In the genomic region with DNA sequence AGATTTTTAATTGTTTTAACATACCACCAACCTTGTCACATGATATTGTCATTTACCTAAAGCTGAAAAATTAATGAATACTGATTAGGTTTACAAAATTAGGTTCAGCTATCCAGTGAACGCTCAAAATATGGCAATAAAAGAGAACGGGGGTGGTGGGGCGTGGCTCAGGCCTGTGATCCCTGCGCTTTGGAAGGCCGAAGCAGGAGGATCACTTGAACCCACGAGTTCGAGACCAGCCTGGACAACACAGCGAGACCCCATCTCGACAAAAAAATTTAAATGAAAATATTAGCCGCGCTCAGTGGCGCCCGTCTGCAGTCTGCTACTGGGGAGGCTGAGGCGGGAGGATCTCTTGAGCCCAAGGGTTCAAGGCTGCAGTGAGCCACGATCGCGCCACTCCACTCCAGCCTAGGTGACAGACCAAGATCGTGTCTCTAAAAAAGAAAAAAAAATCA, we compare ENCODE assay signal across 8 cellular contexts. TPM values are rescaled to one million over a fixed set of nuclear protein-coding genes. Genes with fewer than 3 reads are reported as not detected.
DNase-seq lines count a peak whose midpoint lies in the region; ATAC-seq, FAIRE-seq and TF ChIP-seq lines count a peak whose summit lies in the region.

No MANE protein-coding gene starts in this region.

- H3K27me3 ChIP-seq in OCI-LY1 (ENCODE audit: insufficient read depth, low read length) (no peaks in the 10 kb centered on the region; the same call in 1 of the 2 replicates), endothelial cell of umbilical vein (ENCODE audit: control insufficient read depth in 2 of 2, insufficient read depth in 2 of 2, low read length in 2 of 2) (no peaks in the 10 kb centered on the region), ovary (no peaks in the 10 kb centered on the region)

- H3K4me1 ChIP-seq in OCI-LY1 (ENCODE audit: insufficient read depth, low read length, severe bottlenecking) (peaks cover 29% of the 10 kb centered on the region), endothelial cell of umbilical vein (ENCODE audit: control insufficient read depth, extremely low read depth, insufficient read depth, low read length) (peaks cover 10% of the 10 kb centered on the region), ovary (ENCODE audit: insufficient read depth) (no peaks in the 10 kb centered on the region)

- H3K27ac Mint-ChIP-seq in Calu3 (ENCODE audit: unreplicated experiment): peak overlapping the region; percentile 99

- H3K4me3 ChIP-seq in OCI-LY1 (ENCODE audit: low read depth, low read length, poor library complexity, severe bottlenecking) (peak overlapping the region; percentile 86), endothelial cell of umbilical vein (replicated peaks in 1 of 3; ENCODE audit: insufficient read depth in 1 of 3, low read depth in 1 of 3, low read length in 3 of 3) (peak overlapping the region in 2 of 3 experiments; percentile 58 to 96), ovary (peak overlapping the region; percentile 63)

- no peaks in the 10 kb centered on the region for H3K4me1 Mint-ChIP-seq in Calu3 (ENCODE audit: low read depth, unreplicated experiment)

- no peaks in the 10 kb centered on the region for H3K9me3 ChIP-seq in OCI-LY1 (ENCODE audit: low read length)
- H3K9me3 ChIP-seq in endothelial cell of umbilical vein (replicated peaks; ENCODE audit: control insufficient read depth, insufficient read depth, low read length): no peaks in the 10 kb centered on the region
- no peaks in the 10 kb centered on the region for H3K9me3 ChIP-seq in ovary

- TSS peak; percentile 81 for BruUV-seq in Calu3 (replicated peaks; lab: Mats Ljungman, UMichigan)
- BruUV-seq in endothelial cell of umbilical vein (replicated peaks; lab: Mats Ljungman, UMichigan): TSS peak; percentile 74

- H3K4me3 Mint-ChIP-seq in Calu3 (ENCODE audit: low read depth, unreplicated experiment): peak overlapping the region; percentile 100

- H3K36me3 Mint-ChIP-seq in Calu3 (ENCODE audit: insufficient read depth, unreplicated experiment): peaks cover 42% of the 10 kb centered on the region

- DNase-seq in Calu3 (no peak), endothelial cell of umbilical vein (ENCODE audit: low read depth, low spot score) (no peak), ovary (no peak), NOMO-1 treated with dmso at 0.1 percent for 144 hours (lab: John Stamatoyannopoulos, UW; ENCODE audit: unreplicated experiment) (no peak), NCI-H2107 (lab: John Stamatoyannopoulos, UW) (no peak), DMS114 treated with DMSO at 0.1 percent for 48 hours (lab: John Stamatoyannopoulos, UW; ENCODE audit: unreplicated experiment) (no peak)

- H2AFZ ChIP-seq in OCI-LY1 (ENCODE audit: low read length) (peak overlapping the region; percentile 34; the same call in 1 of the 2 replicates), endothelial cell of umbilical vein (ENCODE audit: low read depth, low read length) (peak overlapping the region; percentile 83)

- H3K36me3 ChIP-seq in OCI-LY1 (ENCODE audit: insufficient read depth, low read length) (peaks cover 23% of the 10 kb centered on the region; the same call in 1 of the 2 replicates), endothelial cell of umbilical vein (ENCODE audit: control insufficient read depth in 2 of 2, extremely low read depth in 1 of 2, insufficient read depth in 2 of 2, low read length in 2 of 2) (peaks cover 2 to 13% of the 10 kb centered on the region in 2 experiments), ovary (no peaks in the 10 kb centered on the region)

- H3F3A ChIP-seq in OCI-LY1 (ENCODE audit: insufficient read depth, low read length): no peaks in the 10 kb centered on the region; the same call in 1 of the 2 replicates

- H3K4me2 ChIP-seq in OCI-LY1 (ENCODE audit: low read length) (peak overlapping the region; percentile 85), endothelial cell of umbilical vein (ENCODE audit: insufficient read depth, low read length) (peak overlapping the region; percentile 77)

- no peak for FAIRE-seq in endothelial cell of umbilical vein (lab: Jason Lieb, UNC)

- no peaks in the 10 kb centered on the region for H4K20me1 ChIP-seq in OCI-LY1 (ENCODE audit: insufficient read depth, low read length)
- no peaks in the 10 kb centered on the region for H4K20me1 ChIP-seq in endothelial cell of umbilical vein (replicated peaks; ENCODE audit: control insufficient read depth, extremely low read depth, insufficient read depth, low read length)

- H3K9ac ChIP-seq in OCI-LY1 (ENCODE audit: low read length): peak overlapping the region; percentile 36; the same call in 1 of the 2 replicates
- no peak overlapping the region for H3K9ac ChIP-seq in endothelial cell of umbilical vein (replicated peaks; ENCODE audit: extremely low read depth, insufficient read depth, low read length)

- H3K9me1 ChIP-seq in endothelial cell of umbilical vein (replicated peaks; ENCODE audit: control insufficient read depth, extremely low read depth, insufficient read depth, low read length): no peaks in the 10 kb centered on the region

- ATAC-seq in HG03521 (IDR thresholded peaks at IDR 0.05; ENCODE audit: unreplicated experiment): no peak

- CTCF ChIA-PET in Calu3 (lab: Charles Lee): interaction anchor here (0.9 to 1.6 kb wide), 6 partner anchors 13 to 159 kb away, joined by 3 to 11 read pairs (median 4); a partner anchor contains a TSS
- CTCF ChIA-PET in endothelial cell of umbilical vein (lab: Charles Lee): interaction anchor here (0.9 to 4.0 kb wide), 13 partner anchors 7 to 555 kb away, joined by 3 to 70 read pairs (median 5); no protein-coding TSS in a partner anchor

- no peak overlapping the region for H3K27ac ChIP-seq in OCI-LY1 (ENCODE audit: low read depth, low read length, poor library complexity, severe bottlenecking)
- H3K27ac ChIP-seq in endothelial cell of umbilical vein (ENCODE audit: insufficient read depth, low read depth, low read length): no peak overlapping the region
- no peak overlapping the region for H3K27ac ChIP-seq in ovary

- no peak for TF ChIP-seq POLR2A in endothelial cell of umbilical vein (IDR thresholded peaks at IDR 0.05; ENCODE audit: low read depth, low read length)
- no peak for TF ChIP-seq POLR2A in ovary (IDR thresholded peaks at IDR 0.05)

- 32 to 35% (median 35%) methylated on average over 18 of the region's 18 CpGs for WGBS in ovary, 3 donors

- H3K27me3 Mint-ChIP-seq in Calu3 (ENCODE audit: unreplicated experiment): no peaks in the 10 kb centered on the region

- H3K79me2 ChIP-seq in OCI-LY1 (ENCODE audit: insufficient read depth, low read length) (no peaks in the 10 kb centered on the region), endothelial cell of umbilical vein (ENCODE audit: control insufficient read depth, insufficient read depth, low read length) (peaks cover 26% of the 10 kb centered on the region)

- no peak for TF ChIP-seq EP300 in ovary (IDR thresholded peaks at IDR 0.05)

- dilution Hi-C loops in endothelial cell of umbilical vein (cut with MboI; ENCODE audit: extremely low pct_ligation_motif_present, low sequenced_read_pairs): no loop called here

- TF ChIP-seq CTCF in Calu3 (IDR thresholded peaks at IDR 0.05; ENCODE audit: unreplicated experiment): no peak
- TF ChIP-seq CTCF in OCI-LY1 (IDR thresholded peaks at IDR 0.05; ENCODE audit: low read length): no peak
- TF ChIP-seq CTCF in endothelial cell of umbilical vein (IDR thresholded peaks at IDR 0.05; ENCODE audit: extremely low read depth in 1 of 2, insufficient read depth in 1 of 2, low read depth in 1 of 2, low read length in 2 of 2): no peak
- TF ChIP-seq CTCF in ovary (IDR thresholded peaks at IDR 0.05): no peak

- POLR2A ChIA-PET in endothelial cell of umbilical vein (lab: Charles Lee): interaction anchor here (0.6 to 2.4 kb wide), 3 partner anchors 13 to 232 kb away, joined by 3 to 12 read pairs (median 3); a partner anchor contains a TSS

- intact Hi-C loops in Calu3 (cut with micrococcal nuclease; ENCODE audit: unreplicated experiment): loop anchor here (5.0 to 10.0 kb wide), 4 partner anchors 70 to 350 kb away; a partner anchor contains a TSS
- intact Hi-C loops in endothelial cell of umbilical vein (cut with micrococcal nuclease): loop anchor here (1.0 to 10.0 kb wide), 5 partner anchors 13 to 1080 kb away; a partner anchor contains a TSS
- intact Hi-C loops in ovary (cut with DNase I): loop anchor here (2.0 to 10.0 kb wide), 4 partner anchors 70 to 557 kb away; a partner anchor contains a TSS

- H3K9me2 ChIP-seq in OCI-LY1 (ENCODE audit: low read depth, low read length): no peaks in the 10 kb centered on the region

- H3K9me3 Mint-ChIP-seq in Calu3 (ENCODE audit: low read depth, unreplicated experiment): no peaks in the 10 kb centered on the region

RNA-seq across cellular contexts. Expression of a gene that starts 0.5 kb away (rescaled TPM):
- total RNA-seq in Calu3 (2022): 42.2 and 47.5 TPM in 2 replicates
- total RNA-seq in endothelial cell of umbilical vein: 76.3 and 82.8 TPM in 2 replicates
- polyA plus RNA-seq in endothelial cell of umbilical vein: 107 and 130 TPM in 2 replicates
- 152 and 160 TPM in 2 replicates for polyA plus RNA-seq in endothelial cell of umbilical vein (2011; cell fraction: cytosol; rRNA removed)
- polyA plus RNA-seq in endothelial cell of umbilical vein (2011; cell fraction: nucleus; rRNA removed): 81.6 and 86.8 TPM in 2 replicates
- polyA plus RNA-seq in endothelial cell of umbilical vein (2012): 112 and 123 TPM in 2 replicates
- 56.6 and 57.3 TPM in 2 replicates for polyA minus RNA-seq in endothelial cell of umbilical vein
- 35.3 TPM for polyA minus RNA-seq in endothelial cell of umbilical vein (2011; cell fraction: cytosol; rRNA and poly(A)+ RNA removed)
- polyA minus RNA-seq in endothelial cell of umbilical vein (2011; cell fraction: nucleus; rRNA and poly(A)+ RNA removed): 18.3 and 20.8 TPM in 2 replicates
- 10 to 100 TPM; 37.9 to 62.6 (median 43.7) TPM for total RNA-seq in ovary
- 10 to 100 TPM; 62.7 to 68.6 TPM for polyA plus RNA-seq in ovary

RNA-seq across cellular contexts. Expression of a gene that starts 11.4 kb away (rescaled TPM):
- total RNA-seq in Calu3 (2022) (not detected in 2 replicates), endothelial cell of umbilical vein (not detected in 2 replicates), ovary (not detected)
- polyA plus RNA-seq in endothelial cell of umbilical vein (not detected in 2 replicates), ovary (not detected)
- polyA plus RNA-seq in endothelial cell of umbilical vein (2011; cell fraction: cytosol; rRNA removed): not detected in 2 replicates
- polyA plus RNA-seq in endothelial cell of umbilical vein (2011; cell fraction: nucleus; rRNA removed): not detected in 2 replicates
- not detected in 2 replicates for polyA plus RNA-seq in endothelial cell of umbilical vein (2012)
- polyA minus RNA-seq in endothelial cell of umbilical vein: not detected in 2 replicates
- not detected for polyA minus RNA-seq in endothelial cell of umbilical vein (2011; cell fraction: cytosol; rRNA and poly(A)+ RNA removed)
- polyA minus RNA-seq in endothelial cell of umbilical vein (2011; cell fraction: nucleus; rRNA and poly(A)+ RNA removed): not detected in 2 replicates

RNA-seq across cellular contexts. Expression of a gene that starts 13.0 kb away (rescaled TPM):
- 28.7 and 31.5 TPM in 2 replicates for total RNA-seq in Calu3 (2022)
- 114 and 129 TPM in 2 replicates for total RNA-seq in endothelial cell of umbilical vein
- polyA plus RNA-seq in endothelial cell of umbilical vein: 99.3 and 110 TPM in 2 replicates
- 93.9 and 94.1 TPM in 2 replicates for polyA plus RNA-seq in endothelial cell of umbilical vein (2011; cell fraction: cytosol; rRNA removed)
- polyA plus RNA-seq in endothelial cell of umbilical vein (2011; cell fraction: nucleus; rRNA removed): 109 and 124 TPM in 2 replicates
- polyA plus RNA-seq in endothelial cell of umbilical vein (2012): 109 and 110 TPM in 2 replicates
- 95.0 and 112 TPM in 2 replicates for polyA minus RNA-seq in endothelial cell of umbilical vein
- 43.0 TPM for polyA minus RNA-seq in endothelial cell of umbilical vein (2011; cell fraction: cytosol; rRNA and poly(A)+ RNA removed)
- 61.8 and 77.6 TPM in 2 replicates for polyA minus RNA-seq in endothelial cell of umbilical vein (2011; cell fraction: nucleus; rRNA and poly(A)+ RNA removed)
- total RNA-seq in ovary: 10 to 100 TPM; 28.4 to 81.7 (median 59.3) TPM
- 10 to 100 TPM; 38.9 to 42.6 TPM for polyA plus RNA-seq in ovary

RNA-seq across cellular contexts. Expression of a gene that starts 41.2 kb away (rescaled TPM):
- total RNA-seq in Calu3 (2022) (29.5 and 50.6 TPM in 2 replicates), endothelial cell of umbilical vein (not detected in 2 replicates), ovary (1 to 10 TPM in 2 of 7 donors, under 1 TPM in 5; 0.20 to 1.3 (median 0.31) TPM)
- polyA plus RNA-seq in endothelial cell of umbilical vein (not detected in 2 replicates), ovary (under 1 TPM; 0.21 to 0.68 TPM)
- not detected in 2 replicates for polyA plus RNA-seq in endothelial cell of umbilical vein (2011; cell fraction: cytosol; rRNA removed)
- 0.20 TPM in 1 of 2 replicates, not detected in the other for polyA plus RNA-seq in endothelial cell of umbilical vein (2011; cell fraction: nucleus; rRNA removed)
- not detected in 2 replicates for polyA plus RNA-seq in endothelial cell of umbilical vein (2012)
- not detected in 2 replicates for polyA minus RNA-seq in endothelial cell of umbilical vein
- polyA minus RNA-seq in endothelial cell of umbilical vein (2011; cell fraction: cytosol; rRNA and poly(A)+ RNA removed): 1.8 TPM
- not detected in 2 replicates for polyA minus RNA-seq in endothelial cell of umbilical vein (2011; cell fraction: nucleus; rRNA and poly(A)+ RNA removed)
